In genomic region chr9:33256236-33256635, GRCh38 we compare ENCODE assay signal across 20 cellular contexts.
"Had no signal": no experiment of that assay in that cellular context is flagged by ENCODE, and none has a peak within 500 bp of the region (broad histone marks: within the 10 kb centered on the region; RNA-seq: fewer than 3 reads in every experiment).

No MANE protein-coding gene starts in this region.

- H3K27ac ChIP-seq: RWPE1 had no signal

- DNase-seq: IMR-90, Karpas-422, KG1, MG63, NCI-H1092, NCI-H1105 treated with DMSO at 0.1 percent for 48 hours, NCI-H1417 treated with DMSO at 0.1 percent for 48 hours, NCI-H146, NCI-H1694 treated with DMSO at 0.1 percent for 48 hours, NCI-H1930, NCI-H2081, NCI-H2107, NCI-H2227 treated with DMSO at 0.1 percent for 48 hours, NCI-H524 treated with DMSO at 0.1 percent for 48 hours, NCI-H69, NCI-H774, SHP77, SK-N-SH had no signal

- ATAC-seq: HepG2 had no signal
